26 cellular contexts compared by ENCODE assay signal in genomic region chr2:10451819-10452218, GRCh38. TPM values are rescaled to one million over a fixed set of nuclear protein-coding genes. Genes with fewer than 3 reads are reported as not detected.
DNase-seq lines count a peak whose midpoint lies in the region; ATAC-seq, FAIRE-seq and TF ChIP-seq lines count a peak whose summit lies in the region.
"Had no signal": no experiment of that assay in that cellular context is flagged by ENCODE, and none has a peak within 500 bp of the region (broad histone marks: within the 10 kb centered on the region; RNA-seq: fewer than 3 reads in every experiment).

No MANE protein-coding gene starts in this region.

- POLR2A ChIA-PET in A549 (lab: Yijun Ruan, JAX) (interaction anchor here (0.8 to 1.8 kb wide), 2 partner anchors 20 to 42 kb away, joined by 5 to 14 read pairs; no protein-coding TSS in a partner anchor), IMR-90 (lab: Charles Lee; ENCODE audit: unreplicated experiment) (no interaction called here)

- H3K4me2 ChIP-seq in A549: peak overlapping the region; percentile 60
- no peak overlapping the region for H3K4me2 ChIP-seq in IMR-90 (ENCODE audit: low read depth, low read length)
- no peak overlapping the region for H3K4me2 ChIP-seq in trophoblast cell (ENCODE audit: low read length)
- H3K4me2 ChIP-seq: GM23338, neural progenitor cell, smooth muscle cell had no signal

- TF ChIP-seq RAD21 in A549 (conservative IDR thresholded peaks at IDR 0.05 in 1 of 2, IDR thresholded peaks at IDR 0.05 in 1 of 2) (no peak), IMR-90 (IDR thresholded peaks at IDR 0.05; ENCODE audit: low read length) (no peak)

- peak overlapping the region; percentile 1 for H2AK9ac ChIP-seq in IMR-90 (replicated peaks; ENCODE audit: low read depth, low read length, poor library complexity)

- peaks cover 5% of the 10 kb centered on the region for H3K9me1 ChIP-seq in IMR-90 (ENCODE audit: insufficient read depth, low read length)

- H2BK120ac ChIP-seq in IMR-90 (ENCODE audit: low read depth, low read length) (0 out of 2 replicates have a peak overlapping the region, but pooled peaks have one; percentile 20), trophoblast cell (ENCODE audit: insufficient read depth, low read length, poor library complexity) (no peak overlapping the region)

- H4K91ac ChIP-seq in IMR-90 (ENCODE audit: insufficient read depth, low read depth, low read length) (0 out of 2 replicates have a peak overlapping the region, but pooled peaks have one; percentile 8), trophoblast cell (ENCODE audit: low read depth, low read length) (no peak overlapping the region)

- no peak overlapping the region for H2BK12ac ChIP-seq in trophoblast cell (ENCODE audit: low read length)

- H3K27me3 Mint-ChIP-seq in osteocyte (ENCODE audit: unreplicated experiment): peaks cover 2% of the 10 kb centered on the region
- H3K27me3 Mint-ChIP-seq: IgD-negative memory B cell had no signal

- H4K5ac ChIP-seq in IMR-90 (ENCODE audit: low read depth, low read length): peak overlapping the region; percentile 35; the same call in 1 of the 2 replicates

- no peaks in the 10 kb centered on the region for H3K9me3 Mint-ChIP-seq in osteocyte (ENCODE audit: unreplicated experiment)
- H3K9me3 Mint-ChIP-seq: activated naive CD4-positive, alpha-beta T cell treated with anti-CD3 and anti-CD28 coated beads for 36 hours; GM23338; IgD-negative memory B cell; neural progenitor cell; T-helper 2 cell treated with Interferon-gamma antibody and Interleukin-4, amounts not matched to agents 5 μg/mL and 100 μg/mL, for 36 hours; type B pancreatic cell had no signal

- H3K4me1 Mint-ChIP-seq in osteocyte (ENCODE audit: unreplicated experiment): peaks cover 37% of the 10 kb centered on the region

- peak overlapping the region; percentile 18 for H2AFZ ChIP-seq in IMR-90 (replicated peaks; ENCODE audit: low read length, poor library complexity)
- no peak overlapping the region for H2AFZ ChIP-seq in trophoblast cell (ENCODE audit: insufficient read depth, low read length, poor library complexity)
- H2AFZ ChIP-seq: GM23338, neural progenitor cell had no signal

- H3K27ac ChIP-seq in A549 (peak overlapping the region; percentile 90 to 98), IMR-90 (ENCODE audit: insufficient read depth, low read length) (no peak overlapping the region; the same call in 1 of the 2 replicates), epithelial cell of prostate (peak overlapping the region; percentile 83), muscle layer of duodenum (ENCODE audit: low read length) (peak overlapping the region; percentile 27), trophoblast cell (ENCODE audit: low read depth, low read length) (no peak overlapping the region)
- H3K27ac ChIP-seq: HL-60, neural progenitor cell, SK-N-MC had no signal

- TF ChIP-seq CTCF in A549 (IDR thresholded peaks at IDR 0.05): no peak
- no peak for TF ChIP-seq CTCF in IMR-90 (conservative IDR thresholded peaks at IDR 0.05; ENCODE audit: low read depth, low read length)
- TF ChIP-seq CTCF in osteocyte (IDR thresholded peaks at IDR 0.05): no peak

- CTCF ChIA-PET in A549 (lab: Yijun Ruan, JAX): interaction anchor here (0.6 to 3.1 kb wide), 16 partner anchors 12 to 379 kb away, joined by 3 to 21 read pairs (median 3); no protein-coding TSS in a partner anchor
- CTCF ChIA-PET in IMR-90 (lab: Yijun Ruan, JAX): interaction anchor here (0.8 to 1.0 kb wide), 2 partner anchors 9 to 208 kb away, joined by 3 to 4 read pairs; no protein-coding TSS in a partner anchor

- no peaks in the 10 kb centered on the region for H3K36me3 ChIP-seq in IMR-90 (ENCODE audit: control insufficient read depth, insufficient read depth, low read length)
- H3K36me3 ChIP-seq in muscle layer of duodenum (ENCODE audit: control insufficient read depth in 1 of 2, insufficient read depth in 2 of 2, low read length in 2 of 2): no peaks in the 10 kb centered on the region
- H3K36me3 ChIP-seq in trophoblast cell (ENCODE audit: control insufficient read depth in 1 of 2, insufficient read depth in 2 of 2, low read length in 2 of 2): no peaks in the 10 kb centered on the region
- H3K36me3 ChIP-seq: neural progenitor cell had no signal

- no peak overlapping the region for H3K4me3 Mint-ChIP-seq in osteocyte (ENCODE audit: unreplicated experiment)
- H3K4me3 Mint-ChIP-seq: activated naive CD4-positive, alpha-beta T cell treated with anti-CD3 and anti-CD28 coated beads for 36 hours; GM23338; neural progenitor cell; type B pancreatic cell had no signal

- intact Hi-C loops in IMR-90 (cut with micrococcal nuclease): no loop called here

- peak overlapping the region; percentile 21; the same call in 1 of the 2 replicates for H3K23ac ChIP-seq in IMR-90 (ENCODE audit: low read depth, low read length)
- H3K23ac ChIP-seq in trophoblast cell (ENCODE audit: low read length): no peak overlapping the region

- H2BK15ac ChIP-seq in IMR-90 (ENCODE audit: low read depth, low read length): peak overlapping the region; percentile 58; the same call in 1 of the 3 replicates

- peaks cover 59% of the 10 kb centered on the region for H3K4me1 ChIP-seq in A549
- peaks cover 8% of the 10 kb centered on the region for H3K4me1 ChIP-seq in IMR-90 (ENCODE audit: control insufficient read depth, insufficient read depth, low read length)
- H3K4me1 ChIP-seq in muscle layer of duodenum (ENCODE audit: control insufficient read depth in 1 of 2, insufficient read depth in 2 of 2, low read length in 2 of 2): peaks cover 0 to 11% of the 10 kb centered on the region in 2 donors
- H3K4me1 ChIP-seq in trophoblast cell (ENCODE audit: control insufficient read depth in 1 of 2, insufficient read depth in 2 of 2, low read length in 2 of 2): peaks cover 7 to 11% of the 10 kb centered on the region in 2 experiments

- no peak overlapping the region for H4K12ac ChIP-seq in trophoblast cell (ENCODE audit: low read depth, low read length)

- H3K14ac ChIP-seq in IMR-90 (replicated peaks; ENCODE audit: low read depth, low read length): 0 out of 2 replicates have a peak overlapping the region, but pooled peaks have one; percentile 30
- H3K14ac ChIP-seq in trophoblast cell (ENCODE audit: low read length): no peak overlapping the region

- H3K18ac ChIP-seq in IMR-90 (ENCODE audit: low read depth, low read length): peak overlapping the region; percentile 36; the same call in 1 of the 2 replicates
- no peak overlapping the region for H3K18ac ChIP-seq in trophoblast cell (ENCODE audit: low read length)

- TF ChIP-seq POLR2A in A549 (IDR thresholded peaks at IDR 0.05; ENCODE audit: low read length) (no peak), IMR-90 (IDR thresholded peaks at IDR 0.05; ENCODE audit: low read depth, low read length) (no peak)

- H3K4me3 ChIP-seq in A549: no peak overlapping the region
- H3K4me3 ChIP-seq in IMR-90 (ENCODE audit: insufficient read depth, low read depth, low read length): no peak overlapping the region
- no peak overlapping the region for H3K4me3 ChIP-seq in muscle layer of duodenum (ENCODE audit: low read depth in 1 of 2, low read length in 2 of 2)
- no peak overlapping the region for H3K4me3 ChIP-seq in trophoblast cell (ENCODE audit: low read depth, low read length)
- H3K4me3 ChIP-seq: GM23338, MG63, neural progenitor cell, SK-N-MC, smooth muscle cell had no signal

- 95% methylated on average over 6 of the region's 6 CpGs for WGBS in A549 (ENCODE audit: missing lambda C conversion rate)
- WGBS in IMR-90 (ENCODE audit: extremely low coverage in 2 of 2, insufficient read length in 1 of 2), 2 experiments: no CpG with 5 or more reads among the region's 6 CpGs
- WGBS in trophoblast cell (ENCODE audit: extremely low coverage, insufficient coverage, insufficient read length): no CpG with 5 or more reads among the region's 6 CpGs

- peaks cover 5% of the 10 kb centered on the region for H4K20me1 ChIP-seq in IMR-90 (ENCODE audit: insufficient read depth, low read length)

- H2AK5ac ChIP-seq in IMR-90 (ENCODE audit: low read depth, low read length) (peak overlapping the region; percentile 88), trophoblast cell (ENCODE audit: low read length) (no peak overlapping the region)

- H3K27ac Mint-ChIP-seq in osteocyte (ENCODE audit: unreplicated experiment): no peak overlapping the region
- H3K27ac Mint-ChIP-seq: activated naive CD4-positive, alpha-beta T cell treated with anti-CD3 and anti-CD28 coated beads for 36 hours; GM23338; neural progenitor cell; T-helper 2 cell treated with Interferon-gamma antibody and Interleukin-4, amounts not matched to agents 5 μg/mL and 100 μg/mL, for 36 hours had no signal

- no peak for DNase-seq in A549 (ENCODE audit: low read depth in 1 of 2, low spot score in 1 of 2)
- DNase-seq in IMR-90: no peak
- no peak for DNase-seq in epithelial cell of prostate (ENCODE audit: low read depth, low spot score)
- DNase-seq in trophoblast cell: no peak
- DNase-seq in osteocyte (ENCODE audit: extremely low spot score, unreplicated experiment): no peak
- no peak for DNase-seq in LoVo (ENCODE audit: low spot score)
- DNase-seq: activated CD4-positive, alpha-beta T cell treated with anti-CD3 and anti-CD28 coated beads, Interleukin-2, amount 50 U/mL, for 4 hours; activated naive CD4-positive, alpha-beta T cell treated with anti-CD3 and anti-CD28 coated beads for 36 hours; activated T-cell treated with anti-CD3 and anti-CD28 coated beads for 4 hours; amygdala; midbrain; NCI-H1436; NK-92 treated with Interleukin-12 subunit alpha and Interleukin-12 subunit beta, amount 100 ng/mL, for 24 hours; stimulated activated CD4-positive, alpha-beta T cell treated with anti-CD3 and anti-CD28 coated beads, Interleukin-2, amount 100 ng/mL, for 48 hours; stimulated activated naive CD8-positive, alpha-beta T cell treated with anti-CD3 and anti-CD28 coated beads, Interleukin-15, Interleukin-2, amounts not matched to agents 100 U/mL and 50 U/mL, for 24 hours had no signal

- H3K79me2 ChIP-seq in trophoblast cell (ENCODE audit: control insufficient read depth, insufficient read depth, low read length, poor library complexity): peaks cover 2% of the 10 kb centered on the region

- peak overlapping the region; percentile 81 for H3K4ac ChIP-seq in IMR-90 (ENCODE audit: low read depth, low read length)
- H3K4ac ChIP-seq in trophoblast cell (ENCODE audit: low read depth, low read length): no peak overlapping the region

- H3K9me3 ChIP-seq in A549 (no peaks in the 10 kb centered on the region), IMR-90 (ENCODE audit: control insufficient read depth, insufficient read depth, low read length) (no peaks in the 10 kb centered on the region), muscle layer of duodenum (ENCODE audit: control insufficient read depth in 1 of 2, low read length in 2 of 2) (no peaks in the 10 kb centered on the region), trophoblast cell (ENCODE audit: insufficient read depth, low read depth, low read length) (peaks cover 3% of the 10 kb centered on the region)
- H3K9me3 ChIP-seq: MG63 had no signal

- no peak; a peak in 1 of 6 replicates for ATAC-seq in A549
- no peak for ATAC-seq in IMR-90 (ENCODE audit: low read depth)
- ATAC-seq in HG02588 (IDR thresholded peaks at IDR 0.05; ENCODE audit: unreplicated experiment): no peak
- ATAC-seq: GM23338; stimulated activated naive CD8-positive, alpha-beta T cell treated with anti-CD3 and anti-CD28 coated beads, Interleukin-15, Interleukin-2, amounts not matched to agents 100 U/mL and 50 U/mL, for 24 hours had no signal

- TF ChIP-seq EP300 in A549 (IDR thresholded peaks at IDR 0.05): no peak

- H3K27me3 ChIP-seq in IMR-90 (ENCODE audit: control insufficient read depth, insufficient read depth, low read length): no peaks in the 10 kb centered on the region
- H3K27me3 ChIP-seq in muscle layer of duodenum (ENCODE audit: low read depth, low read length): no peaks in the 10 kb centered on the region
- H3K27me3 ChIP-seq in trophoblast cell (ENCODE audit: insufficient read depth, low read length): no peaks in the 10 kb centered on the region
- H3K27me3 ChIP-seq: MG63 had no signal

- H3K56ac ChIP-seq in IMR-90 (ENCODE audit: extremely low read depth, insufficient read depth, low read length): 0 out of 2 replicates have a peak overlapping the region, but pooled peaks have one; percentile 17

- H3K9ac ChIP-seq in IMR-90 (ENCODE audit: low read depth, low read length) (no peak overlapping the region), trophoblast cell (ENCODE audit: low read length) (no peak overlapping the region)
- H3K9ac ChIP-seq: neural progenitor cell had no signal

- peak overlapping the region; percentile 64; the same call in 1 of the 2 replicates for H2BK20ac ChIP-seq in IMR-90 (ENCODE audit: low read depth, low read length)

- in situ Hi-C loops in IMR-90 (cut with MboI; ENCODE audit: low sequenced_read_pairs): no loop called here

- BruUV-seq in IMR-90 (replicated peaks; lab: Mats Ljungman, UMichigan): no TSS peak

- FAIRE-seq in A549 (lab: Jason Lieb, UNC): no peak

- no peaks in the 10 kb centered on the region for H3K36me3 Mint-ChIP-seq in osteocyte (ENCODE audit: unreplicated experiment)

- H3K79me1 ChIP-seq in IMR-90 (ENCODE audit: low read depth in 1 of 2, low read length in 2 of 2) (peaks cover 0 to 16% of the 10 kb centered on the region in 2 experiments; a peak in 2 of 4 replicates), trophoblast cell (ENCODE audit: low read length) (peaks cover 12% of the 10 kb centered on the region)

- H4K8ac ChIP-seq in IMR-90 (ENCODE audit: low read depth in 2 of 2, low read length in 2 of 2): peak overlapping the region; percentile 22 to 66; a peak in 3 of 4 replicates
- no peak overlapping the region for H4K8ac ChIP-seq in trophoblast cell (ENCODE audit: low read depth, low read length)

- H2BK5ac ChIP-seq in IMR-90 (ENCODE audit: low read depth, low read length, poor library complexity, severe bottlenecking) (peak overlapping the region; percentile 41), trophoblast cell (ENCODE audit: low read depth, low read length, poor library complexity) (no peak overlapping the region)

- dilution Hi-C loops in IMR-90 (cut with HindIII; ENCODE audit: low sequenced_read_pairs, unreplicated experiment): no loop called here

RNA-seq across cellular contexts. Expression of gene ODC1, which starts 3.7 kb away (rescaled TPM):
- polyA plus RNA-seq in A549 (2011; rRNA removed): 198 and 265 TPM in 2 replicates
- polyA plus RNA-seq in A549 (2012; cell fraction: cytosol; rRNA removed): 147 and 159 TPM in 2 replicates
- polyA plus RNA-seq in A549 (2012; cell fraction: nucleus; rRNA removed): 84.5 and 165 TPM in 2 replicates
- 56.3 to 89.5 TPM (median 57.8 TPM) in 3 replicates for polyA plus RNA-seq in A549 (2017; fragmentation: RNase III; extraction: RNeasy Plus Mini Kit Qiagen cat#74134 plus additional on column Dnase treatment)
- 110 and 113 TPM in 2 replicates for polyA minus RNA-seq in A549 (2011; rRNA and poly(A)+ RNA removed)
- total RNA-seq in IMR-90 (2012; rRNA removed): 204 and 251 TPM in 2 replicates
- 103 and 117 TPM in 2 replicates for polyA plus RNA-seq in IMR-90 (2012; rRNA removed)
- polyA plus RNA-seq in IMR-90 (2012; cell fraction: cytosol; rRNA removed): 55.7 and 87.1 TPM in 2 replicates
- 43.7 and 137 TPM in 2 replicates for polyA plus RNA-seq in IMR-90 (2012; cell fraction: nucleus; rRNA removed; ENCODE audit: low replicate concordance)
- 175 and 189 TPM in 2 replicates for polyA plus RNA-seq in trophoblast cell (2013)
- 41.7 and 44.8 TPM in 2 replicates for total RNA-seq in osteocyte

Comparison
In these comparisons a context has a peak if more than half of its experiments do, and no peak if none do; other contexts are left out.
1. H3K27ac ChIP-seq: peak in A549 (2 of 2), epithelial cell of prostate (single experiment) and muscle layer of duodenum (single experiment); none in IMR-90 (single experiment) and trophoblast cell (single experiment).